7 cellular contexts compared by ENCODE assay signal in genomic region chr9:91949293-91949945, GRCh38. TPM values are rescaled to one million over a fixed set of nuclear protein-coding genes. Genes with fewer than 3 reads are reported as not detected.
DNase-seq lines count a peak whose midpoint lies in the region; ATAC-seq and TF ChIP-seq lines count a peak whose summit lies in the region.

No MANE protein-coding gene starts in this region.

- H3K27me3 ChIP-seq in HCT116 (ENCODE audit: insufficient read depth, low read length) (no peaks in the 10 kb centered on the region), hepatocyte (no peaks in the 10 kb centered on the region)

- peak overlapping the region; percentile 73 for H3K9ac ChIP-seq in HCT116 (ENCODE audit: low read length)

- no TSS peak for BruUV-seq in HCT116 (replicated peaks; lab: Mats Ljungman, UMichigan)

- POLR2A ChIA-PET in HCT116 (lab: Charles Lee), result interaction anchor here (0.8 kb wide), 1 partner anchor 14 kb away, joined by 4 read pairs; no protein-coding TSS in a partner anchor
- POLR2A ChIA-PET in WTC11 (lab: Charles Lee), result interaction anchor here (1.1 kb wide), 1 partner anchor 49 kb away, joined by 4 read pairs; no protein-coding TSS in a partner anchor

- TF ChIP-seq CTCF in HCT116 (IDR thresholded peaks at IDR 0.05 in 2 of 3, conservative IDR thresholded peaks at IDR 0.05 in 1 of 3; ENCODE audit: borderline replicate concordance in 1 of 3, insufficient read depth in 1 of 3, low read depth in 2 of 3, low read length in 2 of 3) (no peak), WTC11 (IDR thresholded peaks at IDR 0.05) (no peak), hepatocyte (IDR thresholded peaks at IDR 0.05; ENCODE audit: poor library complexity) (no peak)

- H4K20me1 ChIP-seq in HCT116 (ENCODE audit: insufficient read depth) (no peaks in the 10 kb centered on the region), hepatocyte (ENCODE audit: insufficient read depth, poor library complexity, severe bottlenecking) (peaks cover 11% of the 10 kb centered on the region)

- peaks cover 44% of the 10 kb centered on the region for H3K27me3 Mint-ChIP-seq in WTC11 (ENCODE audit: low read depth)

- H3K9me3 Mint-ChIP-seq in WTC11, result no peaks in the 10 kb centered on the region
- H3K9me3 Mint-ChIP-seq in stimulated activated effector memory CD8-positive, alpha-beta T cell treated with anti-CD3 and anti-CD28 coated beads, Interleukin-12 subunit alpha, Interleukin-12 subunit beta, amount 100 ng/mL, for 72 hours, result no peaks in the 10 kb centered on the region

- H3K4me1 Mint-ChIP-seq in WTC11, result peaks cover 42% of the 10 kb centered on the region
- peaks cover 6% of the 10 kb centered on the region for H3K4me1 Mint-ChIP-seq in stimulated activated effector memory CD8-positive, alpha-beta T cell treated with anti-CD3 and anti-CD28 coated beads, Interleukin-12 subunit alpha, Interleukin-12 subunit beta, amount 100 ng/mL, for 72 hours

- CTCF ChIA-PET in HCT116 (lab: Charles Lee) (interaction anchor here (0.8 to 2.4 kb wide), 11 partner anchors 8 to 1035 kb away, joined by 3 to 11 read pairs (median 4); no protein-coding TSS in a partner anchor), WTC11 (lab: Charles Lee) (interaction anchor here (0.6 to 3.5 kb wide), 30 partner anchors 10 to 459 kb away, joined by 3 to 51 read pairs (median 6); no protein-coding TSS in a partner anchor)

- TF ChIP-seq RAD21 in HCT116 (IDR thresholded peaks at IDR 0.05; ENCODE audit: low read depth), result no peak

- H3K4me3 ChIP-seq in HCT116 (replicated peaks in 1 of 2; ENCODE audit: low read depth in 1 of 2, low read length in 2 of 2) (peak overlapping the region; percentile 80 to 84), hepatocyte (peak overlapping the region; percentile 97)

- H3K79me2 ChIP-seq in HCT116 (ENCODE audit: insufficient read depth, low read length), result peaks cover 44% of the 10 kb centered on the region
- peaks cover 55% of the 10 kb centered on the region for H3K79me2 ChIP-seq in hepatocyte

- peaks cover 11 to 15% of the 10 kb centered on the region in 2 experiments for H3K4me1 ChIP-seq in HCT116 (ENCODE audit: control insufficient read depth in 1 of 2, insufficient read depth in 2 of 2, low read length in 2 of 2)
- H3K4me1 ChIP-seq in hepatocyte (ENCODE audit: insufficient read depth), result peaks cover 45% of the 10 kb centered on the region

- H3K4me2 ChIP-seq in HCT116 (ENCODE audit: low read length) (peak overlapping the region; percentile 95), hepatocyte (peak overlapping the region; percentile 93)

- H3K27ac ChIP-seq in HCT116 (ENCODE audit: low read depth, low read length), result peak overlapping the region; percentile 78
- peak overlapping the region; percentile 77 for H3K27ac ChIP-seq in hepatocyte

- H3K36me3 ChIP-seq in HCT116 (ENCODE audit: control insufficient read depth in 1 of 2, insufficient read depth in 2 of 2, low read length in 2 of 2), result no peaks in the 10 kb centered on the region
- no peaks in the 10 kb centered on the region for H3K36me3 ChIP-seq in hepatocyte (replicated peaks; ENCODE audit: insufficient read depth, low read depth)

- H3K4me3 Mint-ChIP-seq in WTC11, result peak overlapping the region; percentile 89
- H3K4me3 Mint-ChIP-seq in stimulated activated effector memory CD8-positive, alpha-beta T cell treated with anti-CD3 and anti-CD28 coated beads, Interleukin-12 subunit alpha, Interleukin-12 subunit beta, amount 100 ng/mL, for 72 hours, result peak overlapping the region; percentile 75

- H3K9me2 ChIP-seq in HCT116 (ENCODE audit: insufficient read depth), result no peaks in the 10 kb centered on the region
- H3K9me2 ChIP-seq in hepatocyte (replicated peaks; ENCODE audit: insufficient read depth), result no peaks in the 10 kb centered on the region

- H3K9me3 ChIP-seq in HCT116 (ENCODE audit: control insufficient read depth in 1 of 2, insufficient read depth in 1 of 2, low read depth in 1 of 2, low read length in 2 of 2) (no peaks in the 10 kb centered on the region), hepatocyte (ENCODE audit: low read depth) (no peaks in the 10 kb centered on the region)

- under 1% methylated on average over 49 of the region's 72 CpGs for WGBS in hepatocyte (ENCODE audit: low lambda C conversion rate, missing lambda C conversion rate)

- no peak for TF ChIP-seq POLR2A in HCT116 (IDR thresholded peaks at IDR 0.05; ENCODE audit: borderline replicate concordance, extremely low read depth, insufficient read depth, insufficient read length)

- H3K27ac Mint-ChIP-seq in WTC11, result no peak overlapping the region
- H3K27ac Mint-ChIP-seq in stimulated activated effector memory CD8-positive, alpha-beta T cell treated with anti-CD3 and anti-CD28 coated beads, Interleukin-12 subunit alpha, Interleukin-12 subunit beta, amount 100 ng/mL, for 72 hours, result no peak overlapping the region

- ATAC-seq in HCT116, result peak; percentile 26; the same call in 1 of the 2 replicates
- ATAC-seq in WTC11, result peak; percentile 14
- peak; percentile 48 for ATAC-seq in stimulated activated effector memory CD8-positive, alpha-beta T cell treated with anti-CD3 and anti-CD28 coated beads, Interleukin-12 subunit alpha, Interleukin-12 subunit beta, amount 100 ng/mL, for 72 hours
- ATAC-seq in HG02981 (IDR thresholded peaks at IDR 0.05; ENCODE audit: unreplicated experiment), result no peak
- ATAC-seq in HG03135 (IDR thresholded peaks at IDR 0.05; ENCODE audit: unreplicated experiment), result no peak
- no peak for ATAC-seq in HG02970 (IDR thresholded peaks at IDR 0.05; ENCODE audit: low FRiP score, unreplicated experiment)

- RAD21 ChIA-PET in HCT116 (lab: Charles Lee; ENCODE audit: low non-redundant PET in 1 of 2, low total read pairs in 2 of 2, uncharacterized antibody in 2 of 2, unreplicated experiment in 2 of 2), result interaction anchor here (0.9 to 1.2 kb wide), 2 partner anchors 191 kb away, joined by 3 to 5 read pairs; no protein-coding TSS in a partner anchor

- intact Hi-C loops in HCT116 (cut with micrococcal nuclease), result no loop called here

- peak overlapping the region; percentile 64 for H2AFZ ChIP-seq in HCT116 (ENCODE audit: low read depth, low read length, poor library complexity, severe bottlenecking)
- H2AFZ ChIP-seq in hepatocyte, result peak overlapping the region; percentile 79

- DNase-seq in HCT116 (ENCODE audit: low read depth, low spot score) (no peak), WTC11 (ENCODE audit: low spot score) (peak; percentile 49), hepatocyte (ENCODE audit: low spot score) (peak; percentile 57)
- no peak for DNase-seq in stimulated activated effector memory CD8-positive, alpha-beta T cell treated with anti-CD3 and anti-CD28 coated beads, Interleukin-12 subunit alpha, Interleukin-12 subunit beta, amount 100 ng/mL, for 72 hours (ENCODE audit: low spot score in 2 of 2)

- H3K36me3 Mint-ChIP-seq in WTC11, result no peaks in the 10 kb centered on the region
- no peaks in the 10 kb centered on the region for H3K36me3 Mint-ChIP-seq in stimulated activated effector memory CD8-positive, alpha-beta T cell treated with anti-CD3 and anti-CD28 coated beads, Interleukin-12 subunit alpha, Interleukin-12 subunit beta, amount 100 ng/mL, for 72 hours

TF ChIP-seq in HCT116, 20 proteins besides CTCF, POLR2A, EP300 and RAD21 (continues in another document):
- TF ChIP-seq ZNF274 (IDR thresholded peaks at IDR 0.05; ENCODE audit: low read depth, low read length), result no peak

TF ChIP-seq in WTC11, 78 proteins besides CTCF, POLR2A, EP300 and RAD21:
- TF ChIP-seq FOXK1 (CRISPR knock-in tag; IDR thresholded peaks at IDR 0.05) (peak; percentile 8; the same call in 1 of the 2 replicates), ZNF423 (CRISPR knock-in tag; IDR thresholded peaks at IDR 0.05) (no peak), KAT7 (CRISPR knock-in tag; IDR thresholded peaks at IDR 0.05; ENCODE audit: borderline replicate concordance) (no peak), CREB1 (CRISPR knock-in tag; IDR thresholded peaks at IDR 0.05) (no peak)

RNA-seq across cellular contexts. Expression of gene ROR2, which starts 0.6 kb away (rescaled TPM):
- 15.7 TPM for total RNA-seq in HCT116 (2021; ENCODE audit: unreplicated experiment)
- 11.3 and 13.2 TPM in 2 replicates for polyA plus RNA-seq in HCT116 (2012)
- 15.2 to 19.8 TPM (median 15.9 TPM) in 3 replicates for total RNA-seq in WTC11 (2021)
- 24.7 and 29.5 TPM in 2 replicates for total RNA-seq in hepatocyte
- 21.4 and 25.6 TPM in 2 replicates for polyA plus RNA-seq in hepatocyte

Comparison
In these comparisons a context has a peak if more than half of its experiments do, and no peak if none do; other contexts are left out.
1. ATAC-seq: peak in HCT116 (single experiment), WTC11 (single experiment) and stimulated activated effector memory CD8-positive, alpha-beta T cell treated with anti-CD3 and anti-CD28 coated beads, Interleukin-12 subunit alpha, Interleukin-12 subunit beta, amount 100 ng/mL, for 72 hours (single experiment); none in HG02981 (single experiment), HG03135 (single experiment) and HG02970 (single experiment).
2. DNase-seq: peak in WTC11 (single experiment) and hepatocyte (single experiment); none in HCT116 (single experiment) and stimulated activated effector memory CD8-positive, alpha-beta T cell treated with anti-CD3 and anti-CD28 coated beads, Interleukin-12 subunit alpha, Interleukin-12 subunit beta, amount 100 ng/mL, for 72 hours (0 of 2).